In the genomic region with DNA sequence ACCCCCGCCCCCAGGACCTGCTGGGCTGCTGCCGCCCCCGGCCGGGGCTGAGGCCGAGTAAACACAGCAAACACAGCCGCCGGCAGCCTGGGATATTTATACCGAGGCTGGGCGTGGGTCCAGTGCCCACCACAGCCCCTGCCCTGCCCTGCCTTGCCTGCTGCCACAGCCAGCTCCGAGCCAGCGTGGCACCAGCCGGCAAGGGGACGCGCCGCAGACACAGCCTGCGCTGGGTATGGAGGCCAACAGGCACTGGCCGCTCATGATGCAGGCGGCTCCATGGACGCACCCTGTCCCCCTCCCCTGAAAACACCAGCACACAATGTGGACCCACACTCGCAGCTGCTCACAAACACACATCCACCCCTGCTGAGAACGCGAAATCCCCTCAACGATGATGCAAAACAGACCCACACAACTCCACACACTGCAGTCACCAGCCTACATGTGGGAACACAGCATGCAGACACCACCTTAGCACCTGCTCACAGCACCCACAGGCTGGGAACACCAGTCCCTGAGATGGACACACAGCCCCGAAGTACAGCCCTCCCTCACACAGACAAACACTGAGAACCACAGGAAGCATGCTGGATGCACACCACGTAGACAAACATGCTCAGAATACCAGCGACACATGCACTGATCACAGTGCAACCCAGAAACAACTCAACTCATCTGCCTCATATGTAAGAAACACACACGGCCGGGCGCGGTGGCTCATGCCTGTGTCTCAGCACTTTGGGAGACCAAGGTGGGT, we compare ENCODE assay signal across 8 cellular contexts. TPM values are rescaled to one million over a fixed set of nuclear protein-coding genes. Genes with fewer than 3 reads are reported as not detected.
DNase-seq lines count a peak whose midpoint lies in the region; ATAC-seq, FAIRE-seq and TF ChIP-seq lines count a peak whose summit lies in the region.

No MANE protein-coding gene starts in this region.

- peaks cover 58% of the 10 kb centered on the region for H3K4me1 ChIP-seq in CD8-positive, alpha-beta memory T cell (ENCODE audit: insufficient read depth, low read length)
- H3K4me1 ChIP-seq in astrocyte (ENCODE audit: insufficient read depth, low read length): peaks cover 78% of the 10 kb centered on the region
- peaks cover 34% of the 10 kb centered on the region for H3K4me1 ChIP-seq in iPS-20b (ENCODE audit: insufficient read depth, low read length)

- POLR2A ChIA-PET in CD8-positive, alpha-beta memory T cell (lab: Charles Lee): interaction anchor here (4.5 kb wide), 1 partner anchor 26 kb away, joined by 54 read pairs; the partner anchor contains the start of gene TGFB1

- peaks cover 14% of the 10 kb centered on the region for H3K36me3 ChIP-seq in CD8-positive, alpha-beta memory T cell (ENCODE audit: insufficient read depth, low read length)
- peaks cover 12% of the 10 kb centered on the region for H3K36me3 ChIP-seq in astrocyte (ENCODE audit: insufficient read depth, low read length)
- H3K36me3 ChIP-seq in iPS-20b (ENCODE audit: insufficient read depth, low read depth, low read length): no peaks in the 10 kb centered on the region

- no peak overlapping the region for H2AFZ ChIP-seq in astrocyte (ENCODE audit: low read depth, low read length)

- no peak overlapping the region for H3K27ac ChIP-seq in CD8-positive, alpha-beta memory T cell (ENCODE audit: low read depth, low read length)
- H3K27ac ChIP-seq in astrocyte (ENCODE audit: low read depth, low read length) (peak overlapping the region; percentile 100), iPS-20b (ENCODE audit: low read length) (no peak overlapping the region)

- peak; percentile 68 for ATAC-seq in stimulated activated memory B cell treated with anti-CD40 and anti-IgM and Interleukin-4, amounts not matched to agents 10 μg/mL and 1 μg/mL and 100 μg/mL, for 72 hours
- no peak for ATAC-seq in HG03097 (IDR thresholded peaks at IDR 0.05; ENCODE audit: low FRiP score, unreplicated experiment)
- no peak for ATAC-seq in GM21825 (IDR thresholded peaks at IDR 0.05; ENCODE audit: unreplicated experiment)

- H3K4me3 Mint-ChIP-seq in CD8-positive, alpha-beta memory T cell: peak overlapping the region; percentile 20 to 89 (median 76)
- H3K4me3 Mint-ChIP-seq in astrocyte (ENCODE audit: unreplicated experiment): peak overlapping the region; percentile 37
- peak overlapping the region; percentile 74 for H3K4me3 Mint-ChIP-seq in stimulated activated memory B cell treated with anti-CD40 and anti-IgM and Interleukin-4, amounts not matched to agents 10 μg/mL and 1 μg/mL and 100 μg/mL, for 72 hours

- peaks cover 0 to 5% (median 0%) of the 10 kb centered on the region in 5 donors for H3K9me3 Mint-ChIP-seq in CD8-positive, alpha-beta memory T cell
- no peaks in the 10 kb centered on the region for H3K9me3 Mint-ChIP-seq in astrocyte (ENCODE audit: unreplicated experiment)
- H3K9me3 Mint-ChIP-seq in stimulated activated memory B cell treated with anti-CD40 and anti-IgM and Interleukin-4, amounts not matched to agents 10 μg/mL and 1 μg/mL and 100 μg/mL, for 72 hours: no peaks in the 10 kb centered on the region

- H3K4me3 ChIP-seq in CD8-positive, alpha-beta memory T cell (ENCODE audit: low read length): no peak overlapping the region
- H3K4me3 ChIP-seq in astrocyte (ENCODE audit: insufficient read depth, low read depth, low read length): peak overlapping the region; percentile 12
- H3K4me3 ChIP-seq in iPS-20b (ENCODE audit: low read length): peak overlapping the region; percentile 69; the same call in 1 of the 2 replicates

- peak overlapping the region; percentile 78 for H3K4me2 ChIP-seq in astrocyte (ENCODE audit: low read length)

- peaks cover 9% of the 10 kb centered on the region for H4K20me1 ChIP-seq in astrocyte (ENCODE audit: insufficient read depth, low read length)

- TF ChIP-seq CTCF in astrocyte (IDR thresholded peaks at IDR 0.05; ENCODE audit: insufficient read depth, low read depth, low read length): no peak

- FAIRE-seq in astrocyte (lab: Jason Lieb, UNC): no peak

- peaks cover 10% of the 10 kb centered on the region for H3K79me2 ChIP-seq in astrocyte (ENCODE audit: insufficient read depth, low read length)

- peaks cover 12 to 64% (median 16%) of the 10 kb centered on the region in 3 donors for H3K36me3 Mint-ChIP-seq in CD8-positive, alpha-beta memory T cell
- H3K36me3 Mint-ChIP-seq in astrocyte (ENCODE audit: low read depth, unreplicated experiment): peaks cover 17% of the 10 kb centered on the region
- H3K36me3 Mint-ChIP-seq in stimulated activated memory B cell treated with anti-CD40 and anti-IgM and Interleukin-4, amounts not matched to agents 10 μg/mL and 1 μg/mL and 100 μg/mL, for 72 hours: peaks cover 32% of the 10 kb centered on the region

- CTCF ChIA-PET in CD8-positive, alpha-beta memory T cell (lab: Charles Lee): interaction anchor here (1.4 to 4.0 kb wide), 2 partner anchors 26 to 29 kb away, joined by 6 to 33 read pairs; partner anchors contain the start of gene TGFB1

- peak in 2 of 5 donors; percentile 44 to 60 for DNase-seq in CD8-positive, alpha-beta memory T cell
- peak; percentile 57 for DNase-seq in HK-2 (ENCODE audit: unreplicated experiment)
- DNase-seq in astrocyte (ENCODE audit: low read depth): peak; percentile 80
- DNase-seq in NCI-H226: no peak

- H3K9me3 ChIP-seq in CD8-positive, alpha-beta memory T cell (ENCODE audit: low read length): no peaks in the 10 kb centered on the region
- no peaks in the 10 kb centered on the region for H3K9me3 ChIP-seq in astrocyte (ENCODE audit: insufficient read depth, low read depth, low read length)
- no peaks in the 10 kb centered on the region for H3K9me3 ChIP-seq in iPS-20b (ENCODE audit: insufficient read depth, low read depth, low read length)

- H3K9ac ChIP-seq in astrocyte (ENCODE audit: low read length) (peak overlapping the region; percentile 95), iPS-20b (ENCODE audit: low read depth, low read length) (peak overlapping the region; percentile 59; the same call in 1 of the 2 replicates)

- H3K27me3 Mint-ChIP-seq in CD8-positive, alpha-beta memory T cell: peaks cover 0 to 7% of the 10 kb centered on the region in 2 donors
- H3K27me3 Mint-ChIP-seq in astrocyte (ENCODE audit: low read depth, unreplicated experiment): no peaks in the 10 kb centered on the region
- H3K27me3 Mint-ChIP-seq in stimulated activated memory B cell treated with anti-CD40 and anti-IgM and Interleukin-4, amounts not matched to agents 10 μg/mL and 1 μg/mL and 100 μg/mL, for 72 hours: no peaks in the 10 kb centered on the region

- H3K27ac Mint-ChIP-seq in CD8-positive, alpha-beta memory T cell: peak overlapping the region; percentile 91 to 100 (median 99)
- H3K27ac Mint-ChIP-seq in astrocyte (ENCODE audit: unreplicated experiment): peak overlapping the region; percentile 70
- peak overlapping the region; percentile 80 for H3K27ac Mint-ChIP-seq in stimulated activated memory B cell treated with anti-CD40 and anti-IgM and Interleukin-4, amounts not matched to agents 10 μg/mL and 1 μg/mL and 100 μg/mL, for 72 hours

- H3K27me3 ChIP-seq in CD8-positive, alpha-beta memory T cell (ENCODE audit: insufficient read depth, low read length, poor library complexity, severe bottlenecking): no peaks in the 10 kb centered on the region
- H3K27me3 ChIP-seq in astrocyte (ENCODE audit: insufficient read depth, low read length): no peaks in the 10 kb centered on the region
- peaks cover 11% of the 10 kb centered on the region; the same call in 1 of the 2 replicates for H3K27me3 ChIP-seq in iPS-20b (ENCODE audit: insufficient read depth, low read length)

- peaks cover 57 to 75% (median 58%) of the 10 kb centered on the region in 3 donors for H3K4me1 Mint-ChIP-seq in CD8-positive, alpha-beta memory T cell
- H3K4me1 Mint-ChIP-seq in astrocyte (ENCODE audit: low read depth, unreplicated experiment): peaks cover 55% of the 10 kb centered on the region
- H3K4me1 Mint-ChIP-seq in stimulated activated memory B cell treated with anti-CD40 and anti-IgM and Interleukin-4, amounts not matched to agents 10 μg/mL and 1 μg/mL and 100 μg/mL, for 72 hours: peaks cover 87% of the 10 kb centered on the region

RNA-seq across cellular contexts. Expression of gene CCDC97, which starts 16.2 kb away (rescaled TPM):
- 10 to 100 TPM; 31.7 to 32.1 TPM for total RNA-seq in CD8-positive, alpha-beta memory T cell
- 29.7 TPM for polyA plus RNA-seq in CD8-positive, alpha-beta memory T cell
- total RNA-seq in astrocyte: 15.2 and 18.1 TPM in 2 replicates

RNA-seq across cellular contexts. Expression of gene TGFB1, which starts 27.6 kb away (rescaled TPM):
- 100 to 1,000 TPM; 152 to 161 TPM for total RNA-seq in CD8-positive, alpha-beta memory T cell
- polyA plus RNA-seq in CD8-positive, alpha-beta memory T cell: 104 TPM
- total RNA-seq in astrocyte: 155 and 199 TPM in 2 replicates

RNA-seq across cellular contexts. Expression of gene B9D2, which starts 37.8 kb away (rescaled TPM):
- 1 to 10 TPM; 8.5 to 9.7 TPM for total RNA-seq in CD8-positive, alpha-beta memory T cell
- polyA plus RNA-seq in CD8-positive, alpha-beta memory T cell: 15.4 TPM
- total RNA-seq in astrocyte: 5.5 and 5.9 TPM in 2 replicates

RNA-seq across cellular contexts. Expression of gene TMEM91, which starts 50.2 kb away (rescaled TPM):
- total RNA-seq in CD8-positive, alpha-beta memory T cell: 1 to 10 TPM; 2.6 to 3.8 TPM
- 3.7 TPM for polyA plus RNA-seq in CD8-positive, alpha-beta memory T cell
- total RNA-seq in astrocyte: 7.4 and 8.9 TPM in 2 replicates
